20 cellular contexts compared by ENCODE assay signal in genomic region chr9:77512876-77513275, GRCh38.
DNase-seq lines count a peak whose midpoint lies in the region; ATAC-seq and TF ChIP-seq lines count a peak whose summit lies in the region.
"Had no signal": no experiment of that assay in that cellular context is flagged by ENCODE, and none has a peak within 500 bp of the region (broad histone marks: within the 10 kb centered on the region; RNA-seq: fewer than 3 reads in every experiment).

No MANE protein-coding gene starts in this region.

- H3K9me3 ChIP-seq in adrenal gland (replicated peaks in 1 of 3) (no peaks in the 10 kb centered on the region), liver (ENCODE audit: control insufficient read depth in 4 of 4, low read length in 3 of 4) (no peaks in the 10 kb centered on the region), mucosa of descending colon (no peaks in the 10 kb centered on the region)
- H3K9me3 ChIP-seq: colonic mucosa, neutrophil had no signal

- TF ChIP-seq RAD21 in liver (IDR thresholded peaks at IDR 0.05), result peak in 1 of 2 donors; percentile 37

- H3K27me3 ChIP-seq in adrenal gland (no peaks in the 10 kb centered on the region), liver (ENCODE audit: control insufficient read depth in 4 of 4, insufficient read depth in 4 of 4, low read length in 3 of 4) (no peaks in the 10 kb centered on the region)
- H3K27me3 ChIP-seq: colonic mucosa, neutrophil had no signal

- H3K9ac ChIP-seq in liver (ENCODE audit: low read depth in 1 of 2, low read length in 2 of 2), result no peak overlapping the region

- DNase-seq in NCI-H2171 treated with DMSO at 0.1 percent for 48 hours (lab: John Stamatoyannopoulos, UW), result peak; percentile 16
- no peak for DNase-seq in NCI-H2171 (lab: John Stamatoyannopoulos, UW)
- DNase-seq in NCI-H2029 (lab: John Stamatoyannopoulos, UW), result peak; percentile 68
- DNase-seq in adrenal gland, result peak; percentile 27 to 81 (median 68)
- no peak for DNase-seq in mucosa of descending colon
- DNase-seq in GM19238 (ENCODE audit: insufficient read length, low spot score), result no peak
- DNase-seq in NCI-H1092 (lab: John Stamatoyannopoulos, UW), result no peak
- DNase-seq: activated T-cell treated with anti-CD3 and anti-CD28 coated beads, Interleukin-2, amount 50 U/mL, for 72 hours; C1 segment of cervical spinal cord; colonic mucosa; HCEC 1CT; kidney glomerular epithelial cell; NCI-H1436; NCI-H524 treated with DMSO at 0.1 percent for 48 hours; PC-9; retina; T1000 had no signal

- H3K4me1 ChIP-seq in adrenal gland (replicated peaks in 1 of 2) (peaks cover 5 to 13% of the 10 kb centered on the region in 2 donors), liver (ENCODE audit: control insufficient read depth in 4 of 4, insufficient read depth in 4 of 4, low read length in 3 of 4) (peaks cover 0 to 12% (median 10%) of the 10 kb centered on the region in 4 donors), mucosa of descending colon (ENCODE audit: low read depth) (no peaks in the 10 kb centered on the region)
- H3K4me1 ChIP-seq: colonic mucosa had no signal

- peak overlapping the region in 1 of 5 donors; percentile 33 for H3K27ac ChIP-seq in adrenal gland
- no peak overlapping the region for H3K27ac ChIP-seq in liver (ENCODE audit: low read depth in 1 of 2, low read length in 2 of 2)
- H3K27ac ChIP-seq: colonic mucosa, neutrophil, PC-9 had no signal

- intact Hi-C loops in adrenal gland (cut with DNase I), result no loop called here
- intact Hi-C loops in mucosa of descending colon (cut with DNase I, micrococcal nuclease), result no loop called here

- no peak for ATAC-seq in mucosa of descending colon
- ATAC-seq: activated CD4-positive, CD25-positive, alpha-beta regulatory T cell treated with anti-CD3 and anti-CD28 coated beads, Interleukin-2, amount 50 U/mL, for 24 hours; activated T-cell treated with anti-CD3 and anti-CD28 coated beads, Interleukin-2, amount 50 U/mL, for 72 hours had no signal

- H3K36me3 ChIP-seq in adrenal gland (replicated peaks in 1 of 2), result no peaks in the 10 kb centered on the region
- H3K36me3 ChIP-seq in liver (ENCODE audit: control insufficient read depth in 4 of 4, insufficient read depth in 3 of 4, low read depth in 1 of 4, low read length in 3 of 4), result no peaks in the 10 kb centered on the region
- no peaks in the 10 kb centered on the region for H3K36me3 ChIP-seq in mucosa of descending colon (ENCODE audit: low read depth)
- H3K36me3 ChIP-seq: colonic mucosa, neutrophil had no signal

- no peak for TF ChIP-seq POLR2A in adrenal gland (IDR thresholded peaks at IDR 0.05)

- no peak for TF ChIP-seq CTCF in adrenal gland (IDR thresholded peaks at IDR 0.05)
- no peak for TF ChIP-seq CTCF in liver (IDR thresholded peaks at IDR 0.05; ENCODE audit: low read depth, low read length, missing input control)
- TF ChIP-seq CTCF in mucosa of descending colon (IDR thresholded peaks at IDR 0.05), result no peak

- no peak overlapping the region for H3K4me3 ChIP-seq in adrenal gland
- no peak overlapping the region for H3K4me3 ChIP-seq in liver (ENCODE audit: low read depth in 1 of 3, low read length in 3 of 3)
- H3K4me3 ChIP-seq in mucosa of descending colon, result no peak overlapping the region
- H3K4me3 ChIP-seq: colonic mucosa, PC-9 had no signal

TF ChIP-seq in liver, 16 proteins besides CTCF, POLR2A, EP300 and RAD21:
- peak; percentile 87 for TF ChIP-seq NR2F2 (IDR thresholded peaks at IDR 0.05)
- no peak for TF ChIP-seq ZBTB33 (IDR thresholded peaks at IDR 0.05)
- TF ChIP-seq GABPA (IDR thresholded peaks at IDR 0.05 in 1 of 2, conservative IDR thresholded peaks at IDR 0.05 in 1 of 2), result no peak
- no peak for TF ChIP-seq MAX (IDR thresholded peaks at IDR 0.05)
- no peak for TF ChIP-seq EGR1 (IDR thresholded peaks at IDR 0.05; ENCODE audit: low read depth in 2 of 2)
- TF ChIP-seq TAF1 (conservative IDR thresholded peaks at IDR 0.05), result no peak
- TF ChIP-seq HNF4G (IDR thresholded peaks at IDR 0.05), result no peak
- TF ChIP-seq JUND (IDR thresholded peaks at IDR 0.05), result peak in 1 of 2 donors; percentile 30
- peak; percentile 17 to 36 for TF ChIP-seq HNF4A (conservative IDR thresholded peaks at IDR 0.05)
- no peak for TF ChIP-seq YY1 (IDR thresholded peaks at IDR 0.05)
- TF ChIP-seq FOXA1 (IDR thresholded peaks at IDR 0.05), result peak; percentile 96
- TF ChIP-seq FOXA2 (IDR thresholded peaks at IDR 0.05), result peak; percentile 96
- TF ChIP-seq SP1 (IDR thresholded peaks at IDR 0.05), result peak; percentile 30
- peak; percentile 60 to 64 for TF ChIP-seq RXRA (IDR thresholded peaks at IDR 0.05)
- TF ChIP-seq REST (IDR thresholded peaks at IDR 0.05), result no peak
- no peak for TF ChIP-seq ATF3 (IDR thresholded peaks at IDR 0.05)

Comparison
In these comparisons a context has a peak if more than half of its experiments do, and no peak if none do; other contexts are left out.
1. DNase-seq: peak in NCI-H2171 treated with DMSO at 0.1 percent for 48 hours (single experiment), NCI-H2029 (single experiment) and adrenal gland (7 of 7); none in NCI-H2171 (single experiment), mucosa of descending colon (0 of 3), GM19238 (single experiment) and NCI-H1092 (single experiment).